8 cellular contexts compared by ENCODE assay signal in genomic region chr10:28177944-28178637, GRCh38.
DNase-seq lines count a peak whose midpoint lies in the region; ATAC-seq lines count a peak whose summit lies in the region.
"Had no signal": no experiment of that assay in that cellular context is flagged by ENCODE, and none has a peak within 500 bp of the region (broad histone marks: within the 10 kb centered on the region; RNA-seq: fewer than 3 reads in every experiment).

No MANE protein-coding gene starts in this region.

- peaks cover 2% of the 10 kb centered on the region for H3K36me3 Mint-ChIP-seq in activated CD4-positive, alpha-beta T cell treated with anti-CD3 and anti-CD28 coated beads, Interleukin-2, amount 10 ng/mL, durations not matched to agents 7 days and 5 days (ENCODE audit: low read depth)

- H3K4me3 Mint-ChIP-seq in activated CD4-positive, alpha-beta T cell treated with anti-CD3 and anti-CD28 coated beads, Interleukin-2, amount 10 ng/mL, durations not matched to agents 7 days and 5 days, result peak overlapping the region; percentile 74

- H3K4me1 Mint-ChIP-seq in activated CD4-positive, alpha-beta T cell treated with anti-CD3 and anti-CD28 coated beads, Interleukin-2, amount 10 ng/mL, durations not matched to agents 7 days and 5 days, result peaks cover 26% of the 10 kb centered on the region

- POLR2A ChIA-PET in activated CD4-positive, alpha-beta T cell treated with anti-CD3 and anti-CD28 coated beads, Interleukin-2, amount 10 ng/mL, durations not matched to agents 7 days and 5 days (lab: Charles Lee), result interaction anchor here (0.7 to 1.0 kb wide), 2 partner anchors 15 to 142 kb away, joined by 3 to 8 read pairs; no protein-coding TSS in a partner anchor

- H3K9me3 Mint-ChIP-seq in activated CD4-positive, alpha-beta T cell treated with anti-CD3 and anti-CD28 coated beads, Interleukin-2, amount 10 ng/mL, durations not matched to agents 7 days and 5 days, result no peaks in the 10 kb centered on the region

- ATAC-seq in GM18858 (IDR thresholded peaks at IDR 0.05; ENCODE audit: unreplicated experiment) (peak; percentile 40), HG02840 (IDR thresholded peaks at IDR 0.05; ENCODE audit: low FRiP score, unreplicated experiment) (peak; percentile 50)

- peak overlapping the region; percentile 93 for H3K27ac Mint-ChIP-seq in activated CD4-positive, alpha-beta T cell treated with anti-CD3 and anti-CD28 coated beads, Interleukin-2, amount 10 ng/mL, durations not matched to agents 7 days and 5 days

- no peak for DNase-seq in activated CD4-positive, alpha-beta T cell treated with anti-CD3 and anti-CD28 coated beads, Interleukin-2, amount 10 ng/mL, durations not matched to agents 7 days and 5 days
- DNase-seq in kidney tubule cell (ENCODE audit: low spot score), result peak; percentile 33
- DNase-seq in foreskin melanocyte, result no peak
- no peak for DNase-seq in NCI-H510A (lab: John Stamatoyannopoulos, UW)
- DNase-seq in SIG-M5 treated with dmso at 0.1 percent for 504 hours (lab: John Stamatoyannopoulos, UW; ENCODE audit: unreplicated experiment), result no peak
- DNase-seq: left cardiac atrium had no signal

- H3K27me3 Mint-ChIP-seq in activated CD4-positive, alpha-beta T cell treated with anti-CD3 and anti-CD28 coated beads, Interleukin-2, amount 10 ng/mL, durations not matched to agents 7 days and 5 days, result no peaks in the 10 kb centered on the region

- CTCF ChIA-PET in activated CD4-positive, alpha-beta T cell treated with anti-CD3 and anti-CD28 coated beads, Interleukin-2, amount 10 ng/mL, durations not matched to agents 7 days and 5 days (lab: Charles Lee), result no interaction called here
